1 cellular context compared by ENCODE assay signal in the genomic region with DNA sequence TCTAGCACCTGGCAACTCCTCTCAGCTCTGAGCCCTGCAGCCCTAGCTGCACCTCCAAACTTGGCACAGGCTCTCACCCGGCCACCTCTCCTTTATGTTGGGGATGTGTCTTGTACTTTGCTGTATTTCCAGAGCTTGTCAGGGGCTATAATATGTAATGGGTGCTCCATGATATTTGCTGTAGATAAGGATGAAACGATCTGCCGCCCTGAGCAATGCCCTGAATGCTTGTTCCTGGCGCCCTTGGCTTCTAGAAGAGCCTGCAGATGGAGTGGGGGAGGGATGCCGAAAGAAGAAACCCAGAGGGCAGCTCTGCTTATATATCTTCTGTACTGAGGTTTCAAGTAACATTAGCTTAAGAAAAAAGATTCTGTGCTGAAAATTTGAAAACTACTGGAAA.
TF ChIP-seq lines count a peak whose summit lies in the region.

No MANE protein-coding gene starts in this region.

TF ChIP-seq in endothelial cell of umbilical vein, 7 proteins besides CTCF, POLR2A, EP300 and RAD21:
- TF ChIP-seq, protein P1, sequence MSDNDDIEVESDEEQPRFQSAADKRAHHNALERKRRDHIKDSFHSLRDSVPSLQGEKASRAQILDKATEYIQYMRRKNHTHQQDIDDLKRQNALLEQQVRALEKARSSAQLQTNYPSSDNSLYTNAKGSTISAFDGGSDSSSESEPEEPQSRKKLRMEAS (IDR thresholded peaks at IDR 0.05; ENCODE audit: insufficient read depth, insufficient read length): no peak
- TF ChIP-seq POLR2AphosphoS5 (IDR thresholded peaks at IDR 0.05; ENCODE audit: insufficient read depth, low read depth, low read length) (no peak), FOS (IDR thresholded peaks at IDR 0.05; ENCODE audit: borderline replicate concordance, insufficient read depth, low read length) (no peak), GATA2 (IDR thresholded peaks at IDR 0.05; ENCODE audit: insufficient read depth, insufficient read length, low read depth, low read length) (no peak), MYC (IDR thresholded peaks at IDR 0.05; ENCODE audit: low read depth, low read length) (no peak), JUN (IDR thresholded peaks at IDR 0.05; ENCODE audit: borderline replicate concordance, insufficient read depth, insufficient read length, low read depth) (no peak), EZH2 (IDR thresholded peaks at IDR 0.05; ENCODE audit: borderline replicate concordance, low read depth, low read length, severe bottlenecking) (no peak)
